In the genomic region with DNA sequence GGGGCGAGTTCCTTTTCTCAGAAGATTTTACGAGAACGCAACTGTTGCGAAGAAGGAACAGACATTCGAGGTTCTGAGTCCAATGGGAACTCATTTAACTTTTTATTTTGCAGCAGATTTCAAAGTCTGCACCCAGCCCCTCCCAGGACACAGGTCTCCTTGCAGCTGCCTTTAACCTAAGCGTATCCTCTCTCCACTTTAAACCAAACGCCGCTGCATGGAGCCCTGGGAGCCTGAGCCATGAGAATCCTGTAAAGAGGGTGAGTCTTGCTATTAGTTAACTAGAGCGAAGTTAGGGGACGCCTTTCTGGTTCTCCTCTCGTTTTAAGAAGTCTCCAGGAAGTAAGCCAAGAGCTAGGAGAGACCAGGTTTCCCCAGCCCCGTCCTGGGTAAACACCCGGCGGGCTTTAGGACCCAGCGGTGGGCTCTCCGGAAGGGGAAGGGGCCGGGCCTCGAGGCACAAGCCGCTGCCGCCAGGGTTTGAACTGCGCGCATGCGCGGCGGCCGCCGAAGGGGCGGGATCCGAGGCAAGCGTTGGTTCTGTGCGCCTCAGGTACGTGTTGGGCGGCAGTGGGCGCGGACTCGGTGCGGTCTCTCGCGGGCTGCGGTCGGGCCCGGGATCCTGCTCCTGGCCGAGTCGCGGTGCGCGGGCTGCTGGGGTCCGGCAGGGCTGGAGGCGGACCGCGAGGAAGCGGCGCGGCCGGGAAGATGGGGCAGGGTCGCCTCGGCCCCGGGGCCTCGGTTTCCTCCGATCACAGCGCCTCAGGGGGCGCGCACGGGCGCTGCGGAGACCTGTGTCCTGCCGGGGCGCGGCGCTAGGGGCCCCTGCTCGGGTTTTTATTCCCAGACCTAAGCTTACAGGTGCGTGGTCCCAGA, we compare ENCODE assay signal across 1 cellular context.
TF ChIP-seq lines count a peak whose summit lies in the region.

A gene (plus strand): TSS at position 510 of the 876 bp plus-strand sequence. CDS start 7,188 bp downstream, outside the sequence.

TF ChIP-seq in HepG2, 621 proteins besides CTCF, POLR2A, EP300 and RAD21 (continued from another document and continues in another):
- TF ChIP-seq, protein P1, sequence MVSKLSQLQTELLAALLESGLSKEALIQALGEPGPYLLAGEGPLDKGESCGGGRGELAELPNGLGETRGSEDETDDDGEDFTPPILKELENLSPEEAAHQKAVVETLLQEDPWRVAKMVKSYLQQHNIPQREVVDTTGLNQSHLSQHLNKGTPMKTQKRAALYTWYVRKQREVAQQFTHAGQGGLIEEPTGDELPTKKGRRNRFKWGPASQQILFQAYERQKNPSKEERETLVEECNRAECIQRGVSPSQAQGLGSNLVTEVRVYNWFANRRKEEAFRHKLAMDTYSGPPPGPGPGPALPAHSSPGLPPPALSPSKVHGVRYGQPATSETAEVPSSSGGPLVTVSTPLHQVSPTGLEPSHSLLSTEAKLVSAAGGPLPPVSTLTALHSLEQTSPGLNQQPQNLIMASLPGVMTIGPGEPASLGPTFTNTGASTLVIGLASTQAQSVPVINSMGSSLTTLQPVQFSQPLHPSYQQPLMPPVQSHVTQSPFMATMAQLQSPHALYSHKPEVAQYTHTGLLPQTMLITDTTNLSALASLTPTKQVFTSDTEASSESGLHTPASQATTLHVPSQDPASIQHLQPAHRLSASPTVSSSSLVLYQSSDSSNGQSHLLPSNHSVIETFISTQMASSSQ (IDR thresholded peaks at IDR 0.05; ENCODE audit: low read depth), result no peak
- TF ChIP-seq, protein P1 (CRISPR knock-in tag; IDR thresholded peaks at IDR 0.05; ENCODE audit: borderline replicate concordance), result peak; percentile 29; the same call in 1 of the 2 replicates
- TF ChIP-seq, protein P2, sequence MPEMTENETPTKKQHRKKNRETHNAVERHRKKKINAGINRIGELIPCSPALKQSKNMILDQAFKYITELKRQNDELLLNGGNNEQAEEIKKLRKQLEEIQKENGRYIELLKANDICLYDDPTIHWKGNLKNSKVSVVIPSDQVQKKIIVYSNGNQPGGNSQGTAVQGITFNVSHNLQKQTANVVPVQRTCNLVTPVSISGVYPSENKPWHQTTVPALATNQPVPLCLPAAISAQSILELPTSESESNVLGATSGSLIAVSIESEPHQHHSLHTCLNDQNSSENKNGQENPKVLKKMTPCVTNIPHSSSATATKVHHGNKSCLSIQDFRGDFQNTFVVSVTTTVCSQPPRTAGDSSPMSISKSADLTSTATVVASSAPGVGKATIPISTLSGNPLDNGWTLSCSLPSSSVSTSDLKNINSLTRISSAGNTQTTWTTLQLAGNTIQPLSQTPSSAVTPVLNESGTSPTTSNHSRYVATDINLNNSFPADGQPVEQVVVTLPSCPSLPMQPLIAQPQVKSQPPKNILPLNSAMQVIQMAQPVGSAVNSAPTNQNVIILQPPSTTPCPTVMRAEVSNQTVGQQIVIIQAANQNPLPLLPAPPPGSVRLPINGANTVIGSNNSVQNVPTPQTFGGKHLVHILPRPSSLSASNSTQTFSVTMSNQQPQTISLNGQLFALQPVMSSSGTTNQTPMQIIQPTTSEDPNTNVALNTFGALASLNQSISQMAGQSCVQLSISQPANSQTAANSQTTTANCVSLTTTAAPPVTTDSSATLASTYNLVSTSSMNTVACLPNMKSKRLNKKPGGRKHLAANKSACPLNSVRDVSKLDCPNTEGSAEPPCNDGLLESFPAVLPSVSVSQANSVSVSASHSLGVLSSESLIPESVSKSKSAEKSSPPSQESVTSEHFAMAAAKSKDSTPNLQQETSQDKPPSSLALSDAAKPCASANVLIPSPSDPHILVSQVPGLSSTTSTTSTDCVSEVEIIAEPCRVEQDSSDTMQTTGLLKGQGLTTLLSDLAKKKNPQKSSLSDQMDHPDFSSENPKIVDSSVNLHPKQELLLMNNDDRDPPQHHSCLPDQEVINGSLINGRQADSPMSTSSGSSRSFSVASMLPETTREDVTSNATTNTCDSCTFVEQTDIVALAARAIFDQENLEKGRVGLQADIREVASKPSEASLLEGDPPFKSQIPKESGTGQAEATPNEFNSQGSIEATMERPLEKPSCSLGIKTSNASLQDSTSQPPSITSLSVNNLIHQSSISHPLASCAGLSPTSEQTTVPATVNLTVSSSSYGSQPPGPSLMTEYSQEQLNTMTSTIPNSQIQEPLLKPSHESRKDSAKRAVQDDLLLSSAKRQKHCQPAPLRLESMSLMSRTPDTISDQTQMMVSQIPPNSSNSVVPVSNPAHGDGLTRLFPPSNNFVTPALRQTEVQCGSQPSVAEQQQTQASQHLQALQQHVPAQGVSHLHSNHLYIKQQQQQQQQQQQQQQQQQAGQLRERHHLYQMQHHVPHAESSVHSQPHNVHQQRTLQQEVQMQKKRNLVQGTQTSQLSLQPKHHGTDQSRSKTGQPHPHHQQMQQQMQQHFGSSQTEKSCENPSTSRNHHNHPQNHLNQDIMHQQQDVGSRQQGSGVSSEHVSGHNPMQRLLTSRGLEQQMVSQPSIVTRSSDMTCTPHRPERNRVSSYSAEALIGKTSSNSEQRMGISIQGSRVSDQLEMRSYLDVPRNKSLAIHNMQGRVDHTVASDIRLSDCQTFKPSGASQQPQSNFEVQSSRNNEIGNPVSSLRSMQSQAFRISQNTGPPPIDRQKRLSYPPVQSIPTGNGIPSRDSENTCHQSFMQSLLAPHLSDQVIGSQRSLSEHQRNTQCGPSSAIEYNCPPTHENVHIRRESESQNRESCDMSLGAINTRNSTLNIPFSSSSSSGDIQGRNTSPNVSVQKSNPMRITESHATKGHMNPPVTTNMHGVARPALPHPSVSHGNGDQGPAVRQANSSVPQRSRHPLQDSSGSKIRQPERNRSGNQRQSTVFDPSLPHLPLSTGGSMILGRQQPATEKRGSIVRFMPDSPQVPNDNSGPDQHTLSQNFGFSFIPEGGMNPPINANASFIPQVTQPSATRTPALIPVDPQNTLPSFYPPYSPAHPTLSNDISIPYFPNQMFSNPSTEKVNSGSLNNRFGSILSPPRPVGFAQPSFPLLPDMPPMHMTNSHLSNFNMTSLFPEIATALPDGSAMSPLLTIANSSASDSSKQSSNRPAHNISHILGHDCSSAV (CRISPR knock-in tag; IDR thresholded peaks at IDR 0.05; ENCODE audit: borderline replicate concordance), result no peak; the same call in 1 of the 2 replicates
- TF ChIP-seq HOXD1 (CRISPR knock-in tag; IDR thresholded peaks at IDR 0.05) (peak; percentile 65; the same call in 1 of the 2 replicates), TAF15 (IDR thresholded peaks at IDR 0.05; ENCODE audit: low read depth, low read length, poor library complexity, severe bottlenecking) (no peak), PHB2 (IDR thresholded peaks at IDR 0.05; ENCODE audit: partially characterized antibody) (no peak), ZNF343 (CRISPR knock-in tag; IDR thresholded peaks at IDR 0.05) (peak; percentile 60; the same call in 1 of the 2 replicates), MYNN (CRISPR knock-in tag; IDR thresholded peaks at IDR 0.05; ENCODE audit: low read depth) (no peak), SIX1 (CRISPR knock-in tag; IDR thresholded peaks at IDR 0.05; ENCODE audit: borderline replicate concordance) (no peak), ZEB1 (IDR thresholded peaks at IDR 0.05; ENCODE audit: insufficient replicate concordance, low read depth) (no peak), ZNF572 (CRISPR knock-in tag; IDR thresholded peaks at IDR 0.05) (0 out of 2 replicates have a peak, but pooled peaks have one; percentile 52), ZNF605 (CRISPR knock-in tag; IDR thresholded peaks at IDR 0.05) (peak; percentile 62; the same call in 1 of the 2 replicates), MIER2 (CRISPR knock-in tag; IDR thresholded peaks at IDR 0.05) (0 out of 2 replicates have a peak, but pooled peaks have one; percentile 19), ZNF101 (CRISPR knock-in tag; IDR thresholded peaks at IDR 0.05; ENCODE audit: borderline replicate concordance, low read depth) (no peak), SMARCC2 (IDR thresholded peaks at IDR 0.05) (no peak), GABPA (IDR thresholded peaks at IDR 0.05; ENCODE audit: low read depth, low read length) (peak; percentile 67), GABPA (CRISPR knock-in tag; IDR thresholded peaks at IDR 0.05; ENCODE audit: low read depth) (peak; percentile 88), HNF4G (IDR thresholded peaks at IDR 0.05; ENCODE audit: borderline replicate concordance, low read depth, low read length) (peak; percentile 11; the same call in 1 of the 2 replicates), HNF4G (CRISPR knock-in tag; IDR thresholded peaks at IDR 0.05; ENCODE audit: borderline replicate concordance, low read depth) (0 out of 2 replicates have a peak, but pooled peaks have one; percentile 59), ZNF670 (CRISPR knock-in tag; IDR thresholded peaks at IDR 0.05; ENCODE audit: borderline replicate concordance) (no peak), ZNF296 (CRISPR knock-in tag; conservative IDR thresholded peaks at IDR 0.05) (no peak), KLF9 (CRISPR knock-in tag; IDR thresholded peaks at IDR 0.05; ENCODE audit: low read depth) (peak; percentile 87; the same call in 1 of the 2 replicates), KDM6A (CRISPR knock-in tag; IDR thresholded peaks at IDR 0.05; ENCODE audit: low read depth) (no peak), ZNF713 (CRISPR knock-in tag; IDR thresholded peaks at IDR 0.05) (peak; percentile 78; the same call in 1 of the 2 replicates)
- TF ChIP-seq, protein P3, sequence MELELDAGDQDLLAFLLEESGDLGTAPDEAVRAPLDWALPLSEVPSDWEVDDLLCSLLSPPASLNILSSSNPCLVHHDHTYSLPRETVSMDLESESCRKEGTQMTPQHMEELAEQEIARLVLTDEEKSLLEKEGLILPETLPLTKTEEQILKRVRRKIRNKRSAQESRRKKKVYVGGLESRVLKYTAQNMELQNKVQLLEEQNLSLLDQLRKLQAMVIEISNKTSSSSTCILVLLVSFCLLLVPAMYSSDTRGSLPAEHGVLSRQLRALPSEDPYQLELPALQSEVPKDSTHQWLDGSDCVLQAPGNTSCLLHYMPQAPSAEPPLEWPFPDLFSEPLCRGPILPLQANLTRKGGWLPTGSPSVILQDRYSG (CRISPR knock-in tag; IDR thresholded peaks at IDR 0.05), result no peak; the same call in 1 of the 2 replicates
- TF ChIP-seq, protein P4, sequence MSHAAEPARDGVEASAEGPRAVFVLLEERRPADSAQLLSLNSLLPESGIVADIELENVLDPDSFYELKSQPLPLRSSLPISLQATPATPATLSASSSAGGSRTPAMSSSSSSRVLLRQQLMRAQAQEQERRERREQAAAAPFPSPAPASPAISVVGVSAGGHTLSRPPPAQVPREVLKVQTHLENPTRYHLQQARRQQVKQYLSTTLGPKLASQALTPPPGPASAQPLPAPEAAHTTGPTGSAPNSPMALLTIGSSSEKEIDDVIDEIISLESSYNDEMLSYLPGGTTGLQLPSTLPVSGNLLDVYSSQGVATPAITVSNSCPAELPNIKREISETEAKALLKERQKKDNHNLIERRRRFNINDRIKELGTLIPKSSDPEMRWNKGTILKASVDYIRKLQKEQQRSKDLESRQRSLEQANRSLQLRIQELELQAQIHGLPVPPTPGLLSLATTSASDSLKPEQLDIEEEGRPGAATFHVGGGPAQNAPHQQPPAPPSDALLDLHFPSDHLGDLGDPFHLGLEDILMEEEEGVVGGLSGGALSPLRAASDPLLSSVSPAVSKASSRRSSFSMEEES (CRISPR knock-in tag; IDR thresholded peaks at IDR 0.05), result peak; percentile 59; the same call in 1 of the 2 replicates
- TF ChIP-seq, protein P5, sequence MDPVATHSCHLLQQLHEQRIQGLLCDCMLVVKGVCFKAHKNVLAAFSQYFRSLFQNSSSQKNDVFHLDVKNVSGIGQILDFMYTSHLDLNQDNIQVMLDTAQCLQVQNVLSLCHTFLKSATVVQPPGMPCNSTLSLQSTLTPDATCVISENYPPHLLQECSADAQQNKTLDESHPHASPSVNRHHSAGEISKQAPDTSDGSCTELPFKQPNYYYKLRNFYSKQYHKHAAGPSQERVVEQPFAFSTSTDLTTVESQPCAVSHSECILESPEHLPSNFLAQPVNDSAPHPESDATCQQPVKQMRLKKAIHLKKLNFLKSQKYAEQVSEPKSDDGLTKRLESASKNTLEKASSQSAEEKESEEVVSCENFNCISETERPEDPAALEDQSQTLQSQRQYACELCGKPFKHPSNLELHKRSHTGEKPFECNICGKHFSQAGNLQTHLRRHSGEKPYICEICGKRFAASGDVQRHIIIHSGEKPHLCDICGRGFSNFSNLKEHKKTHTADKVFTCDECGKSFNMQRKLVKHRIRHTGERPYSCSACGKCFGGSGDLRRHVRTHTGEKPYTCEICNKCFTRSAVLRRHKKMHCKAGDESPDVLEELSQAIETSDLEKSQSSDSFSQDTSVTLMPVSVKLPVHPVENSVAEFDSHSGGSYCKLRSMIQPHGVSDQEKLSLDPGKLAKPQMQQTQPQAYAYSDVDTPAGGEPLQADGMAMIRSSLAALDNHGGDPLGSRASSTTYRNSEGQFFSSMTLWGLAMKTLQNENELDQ (CRISPR knock-in tag; IDR thresholded peaks at IDR 0.05; ENCODE audit: borderline replicate concordance), result no peak
- TF ChIP-seq, protein P6, sequence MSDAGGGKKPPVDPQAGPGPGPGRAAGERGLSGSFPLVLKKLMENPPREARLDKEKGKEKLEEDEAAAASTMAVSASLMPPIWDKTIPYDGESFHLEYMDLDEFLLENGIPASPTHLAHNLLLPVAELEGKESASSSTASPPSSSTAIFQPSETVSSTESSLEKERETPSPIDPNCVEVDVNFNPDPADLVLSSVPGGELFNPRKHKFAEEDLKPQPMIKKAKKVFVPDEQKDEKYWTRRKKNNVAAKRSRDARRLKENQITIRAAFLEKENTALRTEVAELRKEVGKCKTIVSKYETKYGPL (CRISPR knock-in tag; IDR thresholded peaks at IDR 0.05), result no peak
- TF ChIP-seq, protein P7, sequence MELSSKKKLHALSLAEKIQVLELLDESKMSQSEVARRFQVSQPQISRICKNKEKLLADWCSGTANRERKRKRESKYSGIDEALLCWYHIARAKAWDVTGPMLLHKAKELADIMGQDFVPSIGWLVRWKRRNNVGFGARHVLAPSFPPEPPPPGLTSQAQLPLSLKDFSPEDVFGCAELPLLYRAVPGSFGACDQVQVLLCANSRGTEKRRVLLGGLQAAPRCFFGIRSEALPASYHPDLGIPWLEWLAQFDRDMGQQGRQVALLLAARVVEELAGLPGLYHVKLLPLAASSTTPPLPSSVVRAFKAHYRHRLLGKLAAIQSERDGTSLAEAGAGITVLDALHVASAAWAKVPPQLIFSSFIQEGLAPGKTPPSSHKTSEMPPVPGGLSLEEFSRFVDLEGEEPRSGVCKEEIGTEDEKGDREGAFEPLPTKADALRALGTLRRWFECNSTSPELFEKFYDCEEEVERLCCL (CRISPR knock-in tag; IDR thresholded peaks at IDR 0.05; ENCODE audit: borderline replicate concordance), result no peak
